In the genomic region with DNA sequence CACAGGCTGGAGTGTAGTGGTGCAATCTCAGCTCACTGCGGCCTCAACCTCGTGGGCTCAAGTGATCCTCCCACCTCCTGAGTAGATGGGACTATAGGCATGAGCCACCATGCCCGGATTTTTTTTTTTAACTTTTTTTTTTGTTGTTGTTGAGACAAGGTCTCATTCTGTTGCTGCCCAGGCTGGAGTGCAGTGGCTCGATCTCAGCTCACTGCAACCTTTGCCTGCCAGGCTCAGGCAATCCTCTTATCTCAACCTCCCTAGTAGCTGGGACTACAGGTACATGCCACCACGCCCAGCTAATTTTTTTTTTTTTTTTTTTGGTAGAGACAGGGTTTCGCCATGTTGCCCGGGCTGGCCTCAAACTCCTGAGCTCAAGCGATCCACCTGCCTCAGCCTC, we compare ENCODE assay signal across 35 cellular contexts.
"Had no signal": no experiment of that assay in that cellular context is flagged by ENCODE, and none has a peak within 500 bp of the region (broad histone marks: within the 10 kb centered on the region; RNA-seq: fewer than 3 reads in every experiment).

No MANE protein-coding gene starts in this region.

- H3K4me3 ChIP-seq: MG63 had no signal

- H3K27me3 ChIP-seq: MG63 had no signal

- H3K9me3 ChIP-seq: MG63 had no signal

- H3K36me3 ChIP-seq: MG63 had no signal

- DNase-seq: Karpas-422, Kasumi-1, MG63, MM.1S, MV-4-11, NCI-H1048, NCI-H1092, NCI-H1092 treated with DMSO at 0.1 percent for 48 hours, NCI-H1105, NCI-H1105 treated with DMSO at 0.1 percent for 48 hours, NCI-H1417, NCI-H1417 treated with DMSO at 0.1 percent for 48 hours, NCI-H1436, NCI-H1436 treated with DMSO at 0.1 percent for 48 hours, NCI-H146, NCI-H1694, NCI-H1694 treated with DMSO at 0.1 percent for 48 hours, NCI-H187, NCI-H187 treated with DMSO at 0.1 percent for 48 hours, NCI-H1930, NCI-H2029, NCI-H2029 treated with DMSO at 0.1 percent for 48 hours, NCI-H2081, NCI-H2081 treated with DMSO at 0.1 percent for 48 hours, NCI-H2107, NCI-H2171, NCI-H2171 treated with DMSO at 0.1 percent for 48 hours, NCI-H2227 treated with DMSO at 0.1 percent for 48 hours, NCI-H226, NCI-H345, NCI-H446, NCI-H446 treated with DMSO at 0.1 percent for 48 hours, NCI-H510A, NCI-H510A treated with DMSO at 0.1 percent for 48 hours, NCI-H524 had no signal
